Comparison of ENCODE assay signal across 14 cellular contexts in genomic region chr5:122736086-122736485, GRCh38. TPM values are rescaled to one million over a fixed set of nuclear protein-coding genes. Genes with fewer than 3 reads are reported as not detected.
DNase-seq lines count a peak whose midpoint lies in the region; ATAC-seq, FAIRE-seq and TF ChIP-seq lines count a peak whose summit lies in the region.
"Had no signal": no experiment of that assay in that cellular context is flagged by ENCODE, and none has a peak within 500 bp of the region (broad histone marks: within the 10 kb centered on the region; RNA-seq: fewer than 3 reads in every experiment).

No MANE protein-coding gene starts in this region.

- peaks cover 0 to 6% of the 10 kb centered on the region in 2 donors for H3K4me1 Mint-ChIP-seq in natural killer cell treated with Interleukin-12 subunit alpha and Interleukin-12 subunit beta and Interleukin-15 and Interleukin-18, amount 100 ng/mL, for 72 hours (ENCODE audit: low read depth in 2 of 2)

- H3K27me3 Mint-ChIP-seq in natural killer cell treated with Interleukin-12 subunit alpha and Interleukin-12 subunit beta and Interleukin-15 and Interleukin-18, amount 100 ng/mL, for 72 hours, result peaks cover 17 to 35% of the 10 kb centered on the region in 2 donors

- no peak overlapping the region for H3K4me3 ChIP-seq in GM12875 (ENCODE audit: low read depth, low read length)

- no peak overlapping the region for H3K4me3 Mint-ChIP-seq in natural killer cell treated with Interleukin-12 subunit alpha and Interleukin-12 subunit beta and Interleukin-15 and Interleukin-18, amount 100 ng/mL, for 72 hours

- H3K36me3 Mint-ChIP-seq in natural killer cell treated with Interleukin-12 subunit alpha and Interleukin-12 subunit beta and Interleukin-15 and Interleukin-18, amount 100 ng/mL, for 72 hours, result no peaks in the 10 kb centered on the region

- 0 out of 2 replicates have a peak, but pooled peaks have one; percentile 15 for TF ChIP-seq CTCF in GM12875 (IDR thresholded peaks at IDR 0.05; ENCODE audit: borderline replicate concordance, insufficient read depth, low read depth, low read length)

- no peak for FAIRE-seq in HTR-8/SVneo (lab: Jason Lieb, UNC)
- FAIRE-seq: kidney had no signal

- DNase-seq in UCSD-AML1 (lab: John Stamatoyannopoulos, UW; ENCODE audit: unreplicated experiment), result peak; percentile 14
- DNase-seq in natural killer cell treated with Interleukin-12 subunit alpha and Interleukin-12 subunit beta and Interleukin-15 and Interleukin-18, amount 100 ng/mL, for 72 hours (ENCODE audit: low spot score), result no peak
- no peak for DNase-seq in NK-92 (lab: John Stamatoyannopoulos, UW; ENCODE audit: unreplicated experiment)
- no peak for DNase-seq in HTR-8/SVneo (ENCODE audit: insufficient read length, low spot score)
- DNase-seq: kidney; NCI-H446 treated with DMSO at 0.1 percent for 48 hours; stimulated activated naive CD4-positive, alpha-beta T cell had no signal

- H3K9me3 Mint-ChIP-seq in natural killer cell treated with Interleukin-12 subunit alpha and Interleukin-12 subunit beta and Interleukin-15 and Interleukin-18, amount 100 ng/mL, for 72 hours, result no peaks in the 10 kb centered on the region
- H3K9me3 Mint-ChIP-seq: activated T-helper 2 cell treated with anti-CD3 and anti-CD28 coated beads, Interferon-gamma antibody, Interleukin-2, Interleukin-4, amounts not matched to agents 10 μg/mL and 5 μg/mL and 100 μg/mL, durations not matched to agents 14 hours and 24 hours and 36 hours had no signal

- no peak overlapping the region for H3K27ac Mint-ChIP-seq in natural killer cell treated with Interleukin-12 subunit alpha and Interleukin-12 subunit beta and Interleukin-15 and Interleukin-18, amount 100 ng/mL, for 72 hours
- H3K27ac Mint-ChIP-seq: activated T-helper 2 cell treated with anti-CD3 and anti-CD28 coated beads, Interferon-gamma antibody, Interleukin-2, Interleukin-4, amounts not matched to agents 10 μg/mL and 5 μg/mL and 100 μg/mL, durations not matched to agents 14 hours and 24 hours and 36 hours had no signal

- peak; percentile 55 for ATAC-seq in GM19467 (IDR thresholded peaks at IDR 0.05; ENCODE audit: unreplicated experiment)
- ATAC-seq in HG02981 (IDR thresholded peaks at IDR 0.05; ENCODE audit: unreplicated experiment), result peak; percentile 92
- ATAC-seq in natural killer cell treated with Interleukin-12 subunit alpha and Interleukin-12 subunit beta and Interleukin-15 and Interleukin-18, amount 100 ng/mL, for 72 hours, result no peak
- no peak for ATAC-seq in HG02970 (IDR thresholded peaks at IDR 0.05; ENCODE audit: low FRiP score, unreplicated experiment)
- ATAC-seq: activated CD4-positive, CD25-positive, alpha-beta regulatory T cell treated with anti-CD3 and anti-CD28 coated beads, Interleukin-2, amount 50 U/mL, for 24 hours; Right ventricle myocardium inferior had no signal

RNA-seq across cellular contexts. Expression of gene SNX2, which starts 38.8 kb away (rescaled TPM):
- total RNA-seq in natural killer cell treated with Interleukin-12 subunit alpha and Interleukin-12 subunit beta and Interleukin-15 and Interleukin-18, amount 100 ng/mL, for 72 hours, result 10 to 100 TPM; 23.8 to 26.6 TPM

Comparison
In these comparisons a context has a peak if more than half of its experiments do, and no peak if none do; other contexts are left out.
1. ATAC-seq: peak in GM19467 (single experiment) and HG02981 (single experiment); none in natural killer cell treated with Interleukin-12 subunit alpha and Interleukin-12 subunit beta and Interleukin-15 and Interleukin-18, amount 100 ng/mL, for 72 hours (0 of 2) and HG02970 (single experiment).